In the genomic region with DNA sequence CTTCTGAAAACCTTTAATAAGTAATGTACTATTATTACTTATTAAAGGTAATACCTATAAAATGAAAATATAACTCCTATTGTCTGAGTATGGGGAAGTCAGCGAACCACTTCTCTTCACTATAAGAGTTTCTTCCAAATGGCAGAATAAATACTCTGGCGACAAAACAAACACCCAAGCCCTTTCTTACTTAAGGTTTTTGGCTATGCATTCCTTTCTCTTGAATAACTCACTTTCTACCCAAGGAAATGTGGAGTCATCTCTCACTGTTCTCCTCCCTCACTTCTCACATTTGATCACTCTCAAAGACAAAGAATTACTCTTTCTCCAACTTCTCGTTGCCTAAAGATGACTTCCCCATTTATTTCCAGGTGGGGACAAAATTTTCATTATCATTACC, we compare ENCODE assay signal across 25 cellular contexts.
"Had no signal": no experiment of that assay in that cellular context is flagged by ENCODE, and none has a peak within 500 bp of the region (broad histone marks: within the 10 kb centered on the region; RNA-seq: fewer than 3 reads in every experiment).

No MANE protein-coding gene starts in this region.

- H3K4me2 ChIP-seq: hepatocyte had no signal

- H3K36me3 ChIP-seq: ascending aorta, gastroesophageal sphincter, spleen, transverse colon, uterus had no signal

- DNase-seq: activated CD4-positive, alpha-beta memory T cell treated with anti-CD3 and anti-CD28 coated beads, Interleukin-2, amount 10 ng/mL, durations not matched to agents 7 days and 5 days; activated CD4-positive, alpha-beta T cell treated with anti-CD3 and anti-CD28 coated beads, Interleukin-2, amount 10 ng/mL, durations not matched to agents 7 days and 5 days; activated CD4-positive, CD25-positive, alpha-beta regulatory T cell treated with anti-CD3 and anti-CD28 coated beads, Interleukin-2, amount 50 U/mL, for 72 hours; activated CD8-positive, alpha-beta memory T cell treated with anti-CD3 and anti-CD28 coated beads, Interleukin-2, amount 50 U/mL, for 48 hours; activated gamma-delta T cell; activated naive CD4-positive, alpha-beta T cell treated with anti-CD3 and anti-CD28 coated beads, Interleukin-2, amount 10 ng/mL, durations not matched to agents 7 days and 5 days; activated naive CD8-positive, alpha-beta T cell treated with anti-CD3 and anti-CD28 coated beads, Interleukin-2, amount 10 ng/mL, durations not matched to agents 7 days and 5 days; activated T-cell treated with anti-CD3 and anti-CD28 coated beads, Interleukin-2, amount 50 U/mL, for 24 hours; dorsolateral prefrontal cortex; effector memory CD4-positive, alpha-beta T cell; kidney; left colon; mesenchymal stem cell; natural killer cell; right cardiac atrium; spleen; stimulated activated naive CD8-positive, alpha-beta T cell treated with anti-CD3 and anti-CD28 coated beads, Interleukin-15, Interleukin-2, amounts not matched to agents 100 U/mL and 50 U/mL, for 24 hours; T-helper 2 cell; testis; transverse colon; uterus had no signal

- ATAC-seq: gastroesophageal sphincter; left colon; natural killer cell; right cardiac atrium; stimulated activated naive CD8-positive, alpha-beta T cell treated with anti-CD3 and anti-CD28 coated beads, Interleukin-15, Interleukin-2, amounts not matched to agents 100 U/mL and 50 U/mL, for 24 hours had no signal

- H3K79me2 ChIP-seq: hepatocyte had no signal

- H3K4me1 ChIP-seq: ascending aorta, gastroesophageal sphincter, spleen, testis, transverse colon, uterus had no signal

- H3K4me3 ChIP-seq: ascending aorta, coronary artery, dorsolateral prefrontal cortex, gastroesophageal sphincter, hepatocyte, spleen, testis, transverse colon, uterus had no signal

- FAIRE-seq: kidney had no signal

- H3K27me3 ChIP-seq: ascending aorta, dorsolateral prefrontal cortex, gastroesophageal sphincter, hepatocyte, spleen, testis, transverse colon, uterus had no signal

- H3K27ac ChIP-seq: ascending aorta, coronary artery, dorsolateral prefrontal cortex, gastroesophageal sphincter, hepatocyte, spleen, testis, transverse colon, uterus had no signal
